1 cellular context compared by ENCODE assay signal in the genomic region with DNA sequence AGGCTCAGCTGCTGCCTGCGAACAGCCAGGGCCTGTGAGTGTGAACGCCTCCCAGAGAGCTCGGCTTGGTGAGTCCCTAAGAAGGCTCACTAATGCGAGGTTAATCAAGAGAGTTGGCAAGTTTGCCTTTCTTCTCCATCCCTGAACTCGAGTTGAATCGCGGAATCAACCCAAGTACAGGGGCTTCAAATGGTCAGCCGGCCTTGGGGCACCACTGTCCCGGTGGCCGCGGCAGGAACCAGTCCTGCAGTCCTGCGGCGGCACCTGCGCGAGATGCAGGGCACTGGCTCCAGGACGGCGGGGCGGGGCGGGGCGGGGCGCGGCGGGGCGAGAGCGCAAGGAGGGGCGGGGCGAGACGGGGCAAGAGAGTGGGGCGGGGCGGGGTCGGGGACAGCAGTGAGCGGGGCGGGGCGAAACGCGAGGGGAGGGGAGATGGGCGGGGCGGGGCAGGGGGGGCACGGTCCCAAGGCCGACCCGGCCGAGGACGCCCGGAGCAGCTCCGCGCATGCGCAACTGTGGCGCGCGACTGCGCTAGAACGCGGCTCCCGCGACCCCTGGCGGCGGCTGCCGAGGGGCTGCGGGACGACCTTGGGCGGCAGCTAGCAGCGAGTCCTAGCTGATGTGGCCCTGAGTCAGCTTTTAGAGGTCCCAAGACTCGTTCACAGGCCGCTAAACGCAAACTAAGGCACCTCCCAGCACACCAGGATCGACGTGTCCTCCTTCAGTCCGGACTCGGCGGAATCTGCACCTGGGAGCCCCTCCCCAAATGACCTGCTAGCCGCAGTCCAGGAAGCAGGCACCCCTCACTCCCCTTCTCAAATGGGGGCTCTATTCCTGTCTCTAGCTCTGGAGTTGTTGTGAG.
TF ChIP-seq lines count a peak whose summit lies in the region.

No MANE protein-coding gene starts in this region.

TF ChIP-seq in HepG2, 621 proteins besides CTCF, POLR2A, EP300 and RAD21 (continued from another document):
- TF ChIP-seq, protein P1, sequence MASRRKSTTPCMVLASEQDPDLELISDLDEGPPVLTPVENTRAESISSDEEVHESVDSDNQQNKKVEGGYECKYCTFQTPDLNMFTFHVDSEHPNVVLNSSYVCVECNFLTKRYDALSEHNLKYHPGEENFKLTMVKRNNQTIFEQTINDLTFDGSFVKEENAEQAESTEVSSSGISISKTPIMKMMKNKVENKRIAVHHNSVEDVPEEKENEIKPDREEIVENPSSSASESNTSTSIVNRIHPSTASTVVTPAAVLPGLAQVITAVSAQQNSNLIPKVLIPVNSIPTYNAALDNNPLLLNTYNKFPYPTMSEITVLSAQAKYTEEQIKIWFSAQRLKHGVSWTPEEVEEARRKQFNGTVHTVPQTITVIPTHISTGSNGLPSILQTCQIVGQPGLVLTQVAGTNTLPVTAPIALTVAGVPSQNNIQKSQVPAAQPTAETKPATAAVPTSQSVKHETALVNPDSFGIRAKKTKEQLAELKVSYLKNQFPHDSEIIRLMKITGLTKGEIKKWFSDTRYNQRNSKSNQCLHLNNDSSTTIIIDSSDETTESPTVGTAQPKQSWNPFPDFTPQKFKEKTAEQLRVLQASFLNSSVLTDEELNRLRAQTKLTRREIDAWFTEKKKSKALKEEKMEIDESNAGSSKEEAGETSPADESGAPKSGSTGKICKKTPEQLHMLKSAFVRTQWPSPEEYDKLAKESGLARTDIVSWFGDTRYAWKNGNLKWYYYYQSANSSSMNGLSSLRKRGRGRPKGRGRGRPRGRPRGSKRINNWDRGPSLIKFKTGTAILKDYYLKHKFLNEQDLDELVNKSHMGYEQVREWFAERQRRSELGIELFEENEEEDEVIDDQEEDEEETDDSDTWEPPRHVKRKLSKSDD (CRISPR knock-in tag; IDR thresholded peaks at IDR 0.05; ENCODE audit: low read depth) = no peak
